In the genomic region with DNA sequence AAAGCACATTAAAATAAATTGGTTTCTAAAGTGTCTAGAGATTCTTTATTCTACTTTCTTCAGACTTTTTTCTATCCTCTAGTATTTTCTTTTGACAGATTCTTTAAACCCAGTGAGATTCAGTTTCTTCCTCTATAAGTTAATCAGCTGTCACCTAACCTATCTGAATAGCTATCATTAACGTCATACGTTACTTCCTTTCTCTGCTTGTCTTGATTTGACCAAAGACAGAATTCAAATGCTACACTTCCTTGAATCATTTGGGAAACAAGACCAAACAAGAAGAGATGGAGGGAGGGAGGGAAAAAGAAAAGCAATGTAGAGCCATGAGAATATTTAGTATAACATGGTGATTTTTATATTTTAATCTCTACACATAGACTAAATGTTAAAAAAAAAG, we compare ENCODE assay signal across 2 cellular contexts.
TF ChIP-seq lines count a peak whose summit lies in the region.

No MANE protein-coding gene starts in this region.

TF ChIP-seq in IMR-90, 13 proteins besides CTCF, POLR2A, EP300 and RAD21:
- no peak for TF ChIP-seq MAZ (IDR thresholded peaks at IDR 0.05; ENCODE audit: borderline replicate concordance, low read depth, low read length)
- TF ChIP-seq BHLHE40 (IDR thresholded peaks at IDR 0.05; ENCODE audit: low read depth, low read length): no peak
- no peak for TF ChIP-seq MAFK (IDR thresholded peaks at IDR 0.05; ENCODE audit: low read depth, low read length)
- no peak for TF ChIP-seq SMC3 (IDR thresholded peaks at IDR 0.05; ENCODE audit: low read depth, low read length)
- TF ChIP-seq USF2 (IDR thresholded peaks at IDR 0.05; ENCODE audit: low read depth, low read length): no peak
- no peak for TF ChIP-seq NFE2L2 (IDR thresholded peaks at IDR 0.05; ENCODE audit: low read depth, low read length)
- no peak for TF ChIP-seq RFX5 (IDR thresholded peaks at IDR 0.05; ENCODE audit: low read depth, low read length)
- no peak for TF ChIP-seq ELK1 (IDR thresholded peaks at IDR 0.05; ENCODE audit: borderline replicate concordance, low read depth, low read length)
- no peak for TF ChIP-seq CHD1 (IDR thresholded peaks at IDR 0.05; ENCODE audit: low read depth, low read length)
- no peak for TF ChIP-seq RCOR1 (IDR thresholded peaks at IDR 0.05; ENCODE audit: insufficient replicate concordance, low read length)
- TF ChIP-seq CEBPB (IDR thresholded peaks at IDR 0.05; ENCODE audit: low read depth, low read length): no peak
- TF ChIP-seq FOS (IDR thresholded peaks at IDR 0.05; ENCODE audit: low read depth, low read length): no peak
- TF ChIP-seq MXI1 (IDR thresholded peaks at IDR 0.05; ENCODE audit: borderline replicate concordance, low read depth, low read length): no peak

TF ChIP-seq in neural cell, 6 proteins besides CTCF, POLR2A, EP300 and RAD21:
- no peak for TF ChIP-seq MXI1 (conservative IDR thresholded peaks at IDR 0.05; ENCODE audit: poor library complexity, severe bottlenecking)
- no peak for TF ChIP-seq TAF1 (IDR thresholded peaks at IDR 0.05; ENCODE audit: low read depth)
- TF ChIP-seq, protein P1, sequence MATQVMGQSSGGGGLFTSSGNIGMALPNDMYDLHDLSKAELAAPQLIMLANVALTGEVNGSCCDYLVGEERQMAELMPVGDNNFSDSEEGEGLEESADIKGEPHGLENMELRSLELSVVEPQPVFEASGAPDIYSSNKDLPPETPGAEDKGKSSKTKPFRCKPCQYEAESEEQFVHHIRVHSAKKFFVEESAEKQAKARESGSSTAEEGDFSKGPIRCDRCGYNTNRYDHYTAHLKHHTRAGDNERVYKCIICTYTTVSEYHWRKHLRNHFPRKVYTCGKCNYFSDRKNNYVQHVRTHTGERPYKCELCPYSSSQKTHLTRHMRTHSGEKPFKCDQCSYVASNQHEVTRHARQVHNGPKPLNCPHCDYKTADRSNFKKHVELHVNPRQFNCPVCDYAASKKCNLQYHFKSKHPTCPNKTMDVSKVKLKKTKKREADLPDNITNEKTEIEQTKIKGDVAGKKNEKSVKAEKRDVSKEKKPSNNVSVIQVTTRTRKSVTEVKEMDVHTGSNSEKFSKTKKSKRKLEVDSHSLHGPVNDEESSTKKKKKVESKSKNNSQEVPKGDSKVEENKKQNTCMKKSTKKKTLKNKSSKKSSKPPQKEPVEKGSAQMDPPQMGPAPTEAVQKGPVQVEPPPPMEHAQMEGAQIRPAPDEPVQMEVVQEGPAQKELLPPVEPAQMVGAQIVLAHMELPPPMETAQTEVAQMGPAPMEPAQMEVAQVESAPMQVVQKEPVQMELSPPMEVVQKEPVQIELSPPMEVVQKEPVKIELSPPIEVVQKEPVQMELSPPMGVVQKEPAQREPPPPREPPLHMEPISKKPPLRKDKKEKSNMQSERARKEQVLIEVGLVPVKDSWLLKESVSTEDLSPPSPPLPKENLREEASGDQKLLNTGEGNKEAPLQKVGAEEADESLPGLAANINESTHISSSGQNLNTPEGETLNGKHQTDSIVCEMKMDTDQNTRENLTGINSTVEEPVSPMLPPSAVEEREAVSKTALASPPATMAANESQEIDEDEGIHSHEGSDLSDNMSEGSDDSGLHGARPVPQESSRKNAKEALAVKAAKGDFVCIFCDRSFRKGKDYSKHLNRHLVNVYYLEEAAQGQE (IDR thresholded peaks at IDR 0.05; ENCODE audit: borderline replicate concordance): no peak
- TF ChIP-seq POLR2AphosphoS5 (IDR thresholded peaks at IDR 0.05): peak; percentile 57
- no peak for TF ChIP-seq SMC3 (conservative IDR thresholded peaks at IDR 0.05; ENCODE audit: poor library complexity)
